Comparison of ENCODE assay signal across 1 cellular context in the genomic region with DNA sequence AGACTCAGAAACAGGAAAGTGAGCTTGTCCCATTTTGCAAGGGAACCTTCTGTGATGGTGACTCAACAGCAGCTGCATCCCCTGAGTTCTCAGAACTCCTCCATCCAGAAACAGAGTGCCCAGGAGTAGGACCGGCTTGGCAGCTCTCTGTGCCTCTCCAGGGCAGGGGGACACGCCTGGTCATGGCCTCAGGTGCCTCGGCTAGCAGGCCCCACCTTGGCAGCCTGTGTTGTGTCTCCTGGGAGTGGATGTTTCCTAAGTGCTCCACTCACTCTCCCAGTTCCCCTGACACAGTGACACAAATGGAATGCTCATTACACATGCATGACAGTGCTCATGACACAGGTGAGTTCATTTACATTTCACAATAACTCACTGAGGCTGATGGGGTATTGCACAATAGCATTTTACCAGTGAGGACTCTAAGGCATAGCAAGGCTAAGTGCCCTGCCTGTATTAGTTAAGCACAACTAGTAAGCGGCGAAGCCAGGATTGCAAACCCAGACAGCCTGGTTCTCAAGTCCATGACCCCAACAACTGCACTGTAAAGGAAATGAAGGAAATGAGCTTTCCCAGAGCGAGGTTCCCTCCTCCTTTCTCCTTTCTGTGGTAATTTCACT.
TF ChIP-seq lines count a peak whose summit lies in the region.

No MANE protein-coding gene starts in this region.

TF ChIP-seq in endothelial cell of umbilical vein, 7 proteins besides CTCF, POLR2A, EP300 and RAD21:
- no peak for TF ChIP-seq EZH2 (IDR thresholded peaks at IDR 0.05; ENCODE audit: borderline replicate concordance, low read depth, low read length, severe bottlenecking)
- TF ChIP-seq FOS (IDR thresholded peaks at IDR 0.05; ENCODE audit: borderline replicate concordance, insufficient read depth, low read length) = no peak
- no peak for TF ChIP-seq JUN (IDR thresholded peaks at IDR 0.05; ENCODE audit: borderline replicate concordance, insufficient read depth, insufficient read length, low read depth)
- TF ChIP-seq MYC (IDR thresholded peaks at IDR 0.05; ENCODE audit: low read depth, low read length) = no peak
- no peak for TF ChIP-seq POLR2AphosphoS5 (IDR thresholded peaks at IDR 0.05; ENCODE audit: insufficient read depth, low read depth, low read length)
- TF ChIP-seq GATA2 (IDR thresholded peaks at IDR 0.05; ENCODE audit: insufficient read depth, insufficient read length, low read depth, low read length) = no peak
- TF ChIP-seq, protein P1, sequence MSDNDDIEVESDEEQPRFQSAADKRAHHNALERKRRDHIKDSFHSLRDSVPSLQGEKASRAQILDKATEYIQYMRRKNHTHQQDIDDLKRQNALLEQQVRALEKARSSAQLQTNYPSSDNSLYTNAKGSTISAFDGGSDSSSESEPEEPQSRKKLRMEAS (IDR thresholded peaks at IDR 0.05; ENCODE audit: insufficient read depth, insufficient read length) = no peak
TF ChIP-seq in endothelial cell of umbilical vein: peak in this region for 0.
